In the genomic region with DNA sequence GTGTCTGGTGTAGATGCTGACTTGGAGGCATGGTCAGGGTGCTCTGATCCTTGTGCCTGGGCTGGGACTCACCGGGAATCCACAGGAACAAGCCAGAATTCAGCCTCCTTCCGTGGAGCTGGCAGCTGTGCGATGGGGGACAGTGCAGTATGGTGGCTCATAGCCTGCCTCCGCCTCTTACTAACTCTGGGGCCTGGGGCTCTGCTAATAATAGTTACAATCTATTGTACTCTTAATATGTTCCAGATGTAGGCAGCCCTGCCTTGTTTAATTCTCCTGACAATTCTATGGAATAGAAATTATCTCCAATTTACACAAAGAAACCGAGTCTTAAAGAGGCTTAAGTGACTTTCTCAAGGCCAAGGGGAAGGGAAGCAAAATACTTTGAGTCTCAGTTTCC, we compare ENCODE assay signal across 14 cellular contexts.
A peak's percentile ranks its signal among the peaks of the same experiment; 100 is the strongest.
DNase-seq lines count a peak whose midpoint lies in the region; ATAC-seq and TF ChIP-seq lines count a peak whose summit lies in the region.
"Had no signal": no experiment of that assay in that cellular context is flagged by ENCODE, and none has a peak within 500 bp of the region (broad histone marks: within the 10 kb centered on the region; RNA-seq: fewer than 3 reads in every experiment).

No MANE protein-coding gene starts in this region.

- H3K36me3 Mint-ChIP-seq in CD8-positive, alpha-beta memory T cell: no peaks in the 10 kb centered on the region

- WGBS in GM23248 (ENCODE audit: low coverage in 1 of 2, low lambda C conversion rate in 2 of 2, missing lambda C conversion rate in 2 of 2), 2 experiments: 19 to 23% methylated on average over 5 of the region's 5 CpGs
- 52% methylated on average over 5 of the region's 5 CpGs for WGBS in hepatocyte (ENCODE audit: low lambda C conversion rate, missing lambda C conversion rate)

- no peaks in the 10 kb centered on the region for H3K9me3 ChIP-seq in GM23248 (ENCODE audit: low read depth)
- no peaks in the 10 kb centered on the region for H3K9me3 ChIP-seq in adipocyte (ENCODE audit: control insufficient read depth, low read length)
- H3K9me3 ChIP-seq in hepatocyte (ENCODE audit: low read depth): no peaks in the 10 kb centered on the region
- no peaks in the 10 kb centered on the region for H3K9me3 ChIP-seq in CD8-positive, alpha-beta memory T cell (ENCODE audit: low read length)

- DNase-seq in GM23248 (peak; percentile 42), adipocyte (ENCODE audit: low read depth) (peak; percentile 42), hepatocyte (ENCODE audit: low spot score) (peak; percentile 37), putamen (ENCODE audit: low spot score) (no peak), amniotic stem cell (lab: John Stamatoyannopoulos, UW) (no peak)
- DNase-seq in CD8-positive, alpha-beta memory T cell: no peak
- DNase-seq: ACHN; CD4-positive, alpha-beta T cell; NCI-H1417 treated with DMSO at 0.1 percent for 48 hours; NCI-H187 treated with DMSO at 0.1 percent for 48 hours; NCI-H226; NCI-H524 had no signal

- H3K4me1 ChIP-seq in GM23248 (ENCODE audit: insufficient read depth) (no peaks in the 10 kb centered on the region), adipocyte (ENCODE audit: control insufficient read depth, insufficient read depth, low read length) (no peaks in the 10 kb centered on the region), hepatocyte (ENCODE audit: insufficient read depth) (no peaks in the 10 kb centered on the region)
- no peaks in the 10 kb centered on the region for H3K4me1 ChIP-seq in CD8-positive, alpha-beta memory T cell (ENCODE audit: insufficient read depth, low read length)

- TF ChIP-seq CTCF in hepatocyte (IDR thresholded peaks at IDR 0.05; ENCODE audit: poor library complexity): no peak

- in situ Hi-C loops in GM23248 (cut with MboI): no loop called here

- no peaks in the 10 kb centered on the region for H3K79me2 ChIP-seq in GM23248 (ENCODE audit: insufficient read depth)
- H3K79me2 ChIP-seq in hepatocyte: no peaks in the 10 kb centered on the region

- H3K27me3 ChIP-seq in GM23248 (replicated peaks; ENCODE audit: insufficient read depth) (peaks cover 40% of the 10 kb centered on the region), adipocyte (replicated peaks; ENCODE audit: control insufficient read depth, insufficient read depth, low read length) (peaks cover 34% of the 10 kb centered on the region), hepatocyte (peaks cover 30% of the 10 kb centered on the region)
- peaks cover 7% of the 10 kb centered on the region for H3K27me3 ChIP-seq in CD8-positive, alpha-beta memory T cell (ENCODE audit: insufficient read depth, low read length, poor library complexity, severe bottlenecking)

- POLR2A ChIA-PET in CD8-positive, alpha-beta memory T cell (lab: Charles Lee): no interaction called here

- H3K4me3 Mint-ChIP-seq in CD8-positive, alpha-beta memory T cell: no peak overlapping the region
- H3K4me3 Mint-ChIP-seq: CD4-positive, alpha-beta T cell had no signal

- H3K4me3 ChIP-seq in GM23248 (no peak overlapping the region), adipocyte (ENCODE audit: low read length) (no peak overlapping the region), hepatocyte (no peak overlapping the region)
- no peak overlapping the region for H3K4me3 ChIP-seq in CD8-positive, alpha-beta memory T cell (ENCODE audit: low read length)

- no peaks in the 10 kb centered on the region for H3F3A ChIP-seq in GM23248 (ENCODE audit: insufficient read depth)

- H3K4me2 ChIP-seq in GM23248 (ENCODE audit: unreplicated experiment) (no peak overlapping the region), hepatocyte (no peak overlapping the region)

- no peak overlapping the region for H2AFZ ChIP-seq in GM23248
- no peak overlapping the region for H2AFZ ChIP-seq in hepatocyte

- H3K27me3 Mint-ChIP-seq in CD8-positive, alpha-beta memory T cell: peaks cover 30 to 44% of the 10 kb centered on the region in 2 donors

- no peaks in the 10 kb centered on the region for H3K36me3 ChIP-seq in GM23248 (ENCODE audit: low read depth)
- H3K36me3 ChIP-seq in adipocyte (ENCODE audit: control insufficient read depth, insufficient read depth, low read length, severe bottlenecking): no peaks in the 10 kb centered on the region
- H3K36me3 ChIP-seq in hepatocyte (replicated peaks; ENCODE audit: insufficient read depth, low read depth): no peaks in the 10 kb centered on the region
- H3K36me3 ChIP-seq in CD8-positive, alpha-beta memory T cell (ENCODE audit: insufficient read depth, low read length): no peaks in the 10 kb centered on the region

- no peaks in the 10 kb centered on the region for H3K9me3 Mint-ChIP-seq in CD8-positive, alpha-beta memory T cell
- H3K9me3 Mint-ChIP-seq: CD4-positive, alpha-beta T cell had no signal

- no peaks in the 10 kb centered on the region for H3K9me2 ChIP-seq in GM23248 (ENCODE audit: insufficient read depth)
- no peaks in the 10 kb centered on the region for H3K9me2 ChIP-seq in hepatocyte (replicated peaks; ENCODE audit: insufficient read depth)

- H3K9ac ChIP-seq in GM23248 (no peak overlapping the region), adipocyte (ENCODE audit: low read length) (no peak overlapping the region)

- CTCF ChIA-PET in CD8-positive, alpha-beta memory T cell (lab: Charles Lee): no interaction called here

- no peak overlapping the region for H3K27ac ChIP-seq in GM23248
- no peak overlapping the region for H3K27ac ChIP-seq in hepatocyte
- no peak overlapping the region for H3K27ac ChIP-seq in CD8-positive, alpha-beta memory T cell (ENCODE audit: low read depth, low read length)
- H3K27ac ChIP-seq: RWPE1 had no signal

- no peaks in the 10 kb centered on the region for H4K20me1 ChIP-seq in GM23248 (ENCODE audit: insufficient read depth)
- no peaks in the 10 kb centered on the region for H4K20me1 ChIP-seq in hepatocyte (ENCODE audit: insufficient read depth, poor library complexity, severe bottlenecking)

- ATAC-seq in GM18519 (IDR thresholded peaks at IDR 0.05; ENCODE audit: low FRiP score, unreplicated experiment): no peak

- peaks cover 0 to 6% (median 5%) of the 10 kb centered on the region in 3 donors for H3K4me1 Mint-ChIP-seq in CD8-positive, alpha-beta memory T cell

- H3K27ac Mint-ChIP-seq in CD8-positive, alpha-beta memory T cell: no peak overlapping the region
- H3K27ac Mint-ChIP-seq: CD4-positive, alpha-beta T cell had no signal

Comparison
In these comparisons a context has a peak if more than half of its experiments do, and no peak if none do; other contexts are left out.
1. DNase-seq: peak in GM23248 (single experiment), adipocyte (single experiment) and hepatocyte (single experiment); none in putamen (single experiment), amniotic stem cell (single experiment) and CD8-positive, alpha-beta memory T cell (0 of 5).